In genomic region chr7:114941692-114942091, GRCh38 we compare ENCODE assay signal across 16 cellular contexts. TPM values are rescaled to one million over a fixed set of nuclear protein-coding genes. Genes with fewer than 3 reads are reported as not detected.
A peak's percentile ranks its signal among the peaks of the same experiment; 100 is the strongest.
DNase-seq lines count a peak whose midpoint lies in the region; ATAC-seq and TF ChIP-seq lines count a peak whose summit lies in the region.
"Had no signal": no experiment of that assay in that cellular context is flagged by ENCODE, and none has a peak within 500 bp of the region (broad histone marks: within the 10 kb centered on the region; RNA-seq: fewer than 3 reads in every experiment).

No MANE protein-coding gene starts in this region.

- H2AFZ ChIP-seq in smooth muscle cell (ENCODE audit: low read depth) = no peak overlapping the region

- peaks cover 6% of the 10 kb centered on the region for H3K4me1 ChIP-seq in smooth muscle cell (ENCODE audit: low read depth)
- peaks cover 24% of the 10 kb centered on the region for H3K4me1 ChIP-seq in effector memory CD4-positive, alpha-beta T cell (ENCODE audit: control insufficient read depth, insufficient read depth, low read length, poor library complexity, severe bottlenecking)

- H3K36me3 Mint-ChIP-seq in activated CD4-positive, alpha-beta T cell treated with anti-CD3 and anti-CD28 coated beads, Interleukin-2, amount 10 ng/mL, durations not matched to agents 7 days and 5 days (ENCODE audit: low read depth) = peaks cover 64% of the 10 kb centered on the region
- peaks cover 57% of the 10 kb centered on the region for H3K36me3 Mint-ChIP-seq in stimulated activated memory B cell treated with anti-CD40 and anti-IgM and Interleukin-4, amounts not matched to agents 10 μg/mL and 1 μg/mL and 100 μg/mL, for 72 hours

- H3K9me3 Mint-ChIP-seq in activated CD4-positive, alpha-beta T cell treated with anti-CD3 and anti-CD28 coated beads, Interleukin-2, amount 10 ng/mL, durations not matched to agents 7 days and 5 days = peaks cover 5% of the 10 kb centered on the region
- H3K9me3 Mint-ChIP-seq in stimulated activated memory B cell treated with anti-CD40 and anti-IgM and Interleukin-4, amounts not matched to agents 10 μg/mL and 1 μg/mL and 100 μg/mL, for 72 hours = no peaks in the 10 kb centered on the region
- H3K9me3 Mint-ChIP-seq: brain had no signal

- H3K4me3 ChIP-seq in smooth muscle cell (no peak overlapping the region), lower leg skin (ENCODE audit: low read depth, poor library complexity, severe bottlenecking) (no peak overlapping the region)
- H3K4me3 ChIP-seq in effector memory CD4-positive, alpha-beta T cell (ENCODE audit: insufficient read depth, low read depth, low read length, poor library complexity, severe bottlenecking) = no peak overlapping the region
- H3K4me3 ChIP-seq: spleen, tibial artery had no signal

- peaks cover 3% of the 10 kb centered on the region for H3F3A ChIP-seq in smooth muscle cell (ENCODE audit: low read depth)

- TF ChIP-seq CTCF in smooth muscle cell (IDR thresholded peaks at IDR 0.05; ENCODE audit: borderline replicate concordance, insufficient read depth, poor library complexity, severe bottlenecking) (no peak), lower leg skin (IDR thresholded peaks at IDR 0.05) (no peak)

- no peak for TF ChIP-seq POLR2A in lower leg skin (IDR thresholded peaks at IDR 0.05)

- no peak overlapping the region for H3K9ac ChIP-seq in smooth muscle cell (ENCODE audit: low read depth)

- no peak overlapping the region for H3K4me2 ChIP-seq in smooth muscle cell

- WGBS in smooth muscle cell (ENCODE audit: low lambda C conversion rate) = 93% methylated on average over 5 of the region's 5 CpGs
- 94 to 97% methylated on average over 5 of the region's 5 CpGs for WGBS in lower leg skin, 2 donors

- no peaks in the 10 kb centered on the region for H3K9me3 ChIP-seq in smooth muscle cell (replicated peaks; ENCODE audit: low read depth)
- no peaks in the 10 kb centered on the region for H3K9me3 ChIP-seq in effector memory CD4-positive, alpha-beta T cell (ENCODE audit: control insufficient read depth, low read length)
- H3K9me3 ChIP-seq: spleen, tibial artery had no signal

- H3K79me2 ChIP-seq in smooth muscle cell (ENCODE audit: low read depth) = peaks cover 49% of the 10 kb centered on the region

- POLR2A ChIA-PET in activated CD4-positive, alpha-beta T cell treated with anti-CD3 and anti-CD28 coated beads, Interleukin-2, amount 10 ng/mL, durations not matched to agents 7 days and 5 days (lab: Charles Lee) = no interaction called here

- no peaks in the 10 kb centered on the region for H3K36me3 ChIP-seq in smooth muscle cell (ENCODE audit: low read depth)
- peaks cover 17% of the 10 kb centered on the region for H3K36me3 ChIP-seq in effector memory CD4-positive, alpha-beta T cell (ENCODE audit: control insufficient read depth, insufficient read depth, low read length)
- H3K36me3 ChIP-seq: tibial artery had no signal

- DNase-seq in activated CD4-positive, alpha-beta T cell treated with anti-CD3 and anti-CD28 coated beads, Interleukin-2, amount 10 ng/mL, durations not matched to agents 7 days and 5 days = no peak
- DNase-seq in activated CD4-positive, alpha-beta T cell treated with anti-CD3 and anti-CD28 coated beads, Interleukin-2, amount 50 U/mL, for 1 hour = no peak
- no peak for DNase-seq in smooth muscle cell (lab: John Stamatoyannopoulos, UW; ENCODE audit: unreplicated experiment)
- DNase-seq in effector memory CD4-positive, alpha-beta T cell = no peak
- no peak for DNase-seq in lower leg skin (ENCODE audit: low spot score in 2 of 2)
- DNase-seq: Calu3, foreskin melanocyte, NCI-H2081 treated with DMSO at 0.1 percent for 48 hours, occipital lobe, spleen, tibial artery had no signal

- H3K4me3 Mint-ChIP-seq in activated CD4-positive, alpha-beta T cell treated with anti-CD3 and anti-CD28 coated beads, Interleukin-2, amount 10 ng/mL, durations not matched to agents 7 days and 5 days = no peak overlapping the region
- peak overlapping the region; percentile 33 for H3K4me3 Mint-ChIP-seq in stimulated activated memory B cell treated with anti-CD40 and anti-IgM and Interleukin-4, amounts not matched to agents 10 μg/mL and 1 μg/mL and 100 μg/mL, for 72 hours

- peaks cover 31% of the 10 kb centered on the region for H3K4me1 Mint-ChIP-seq in activated CD4-positive, alpha-beta T cell treated with anti-CD3 and anti-CD28 coated beads, Interleukin-2, amount 10 ng/mL, durations not matched to agents 7 days and 5 days
- H3K4me1 Mint-ChIP-seq in stimulated activated memory B cell treated with anti-CD40 and anti-IgM and Interleukin-4, amounts not matched to agents 10 μg/mL and 1 μg/mL and 100 μg/mL, for 72 hours = peaks cover 68% of the 10 kb centered on the region

- intact Hi-C loops in lower leg skin (cut with DNase I; ENCODE audit: low total_unique reads) = no loop called here

- H3K27ac ChIP-seq in smooth muscle cell (ENCODE audit: low read depth) = no peak overlapping the region
- H3K27ac ChIP-seq in effector memory CD4-positive, alpha-beta T cell (ENCODE audit: insufficient read depth, low read length, poor library complexity, severe bottlenecking) = no peak overlapping the region
- H3K27ac ChIP-seq: tibial artery had no signal

- peak overlapping the region; percentile 10 for H3K27ac Mint-ChIP-seq in activated CD4-positive, alpha-beta T cell treated with anti-CD3 and anti-CD28 coated beads, Interleukin-2, amount 10 ng/mL, durations not matched to agents 7 days and 5 days
- H3K27ac Mint-ChIP-seq in stimulated activated memory B cell treated with anti-CD40 and anti-IgM and Interleukin-4, amounts not matched to agents 10 μg/mL and 1 μg/mL and 100 μg/mL, for 72 hours = peak overlapping the region; percentile 74
- H3K27ac Mint-ChIP-seq: brain had no signal

- no peaks in the 10 kb centered on the region for H3K27me3 ChIP-seq in smooth muscle cell (ENCODE audit: low read depth)
- no peaks in the 10 kb centered on the region for H3K27me3 ChIP-seq in effector memory CD4-positive, alpha-beta T cell (replicated peaks; ENCODE audit: control insufficient read depth, insufficient read depth, low read length, poor library complexity, severe bottlenecking)
- H3K27me3 ChIP-seq: spleen, tibial artery had no signal

- CTCF ChIA-PET in activated CD4-positive, alpha-beta T cell treated with anti-CD3 and anti-CD28 coated beads, Interleukin-2, amount 10 ng/mL, durations not matched to agents 7 days and 5 days (lab: Charles Lee) = no interaction called here

- ATAC-seq in GM21447 (IDR thresholded peaks at IDR 0.05; ENCODE audit: unreplicated experiment) (peak; percentile 48), HG03103 (IDR thresholded peaks at IDR 0.05; ENCODE audit: low read depth, unreplicated experiment) (peak; percentile 44)
- ATAC-seq in stimulated activated memory B cell treated with anti-CD40 and anti-IgM and Interleukin-4, amounts not matched to agents 10 μg/mL and 1 μg/mL and 100 μg/mL, for 72 hours = peak; percentile 59
- ATAC-seq: SK-N-SH treated with all-trans-retinoic acid at 6 μM for 48 hours had no signal

- no peaks in the 10 kb centered on the region for H3K27me3 Mint-ChIP-seq in activated CD4-positive, alpha-beta T cell treated with anti-CD3 and anti-CD28 coated beads, Interleukin-2, amount 10 ng/mL, durations not matched to agents 7 days and 5 days
- H3K27me3 Mint-ChIP-seq in stimulated activated memory B cell treated with anti-CD40 and anti-IgM and Interleukin-4, amounts not matched to agents 10 μg/mL and 1 μg/mL and 100 μg/mL, for 72 hours = no peaks in the 10 kb centered on the region
- H3K27me3 Mint-ChIP-seq: brain had no signal

- H4K20me1 ChIP-seq in smooth muscle cell (ENCODE audit: low read depth) = no peaks in the 10 kb centered on the region

RNA-seq across cellular contexts. Expression of gene MDFIC, which starts 19.8 kb away (rescaled TPM):
- 10 to 100 TPM; 75.4 to 91.2 TPM for total RNA-seq in activated CD4-positive, alpha-beta T cell treated with anti-CD3 and anti-CD28 coated beads, Interleukin-2, amount 10 ng/mL, durations not matched to agents 7 days and 5 days
- total RNA-seq in smooth muscle cell (36.9 and 37.0 TPM in 2 replicates), lower leg skin (10 to 100 TPM; 27.0 to 58.5 (median 38.9) TPM)
- 17.5 and 18.4 TPM in 2 replicates for polyA plus RNA-seq in smooth muscle cell
